8 cellular contexts compared by ENCODE assay signal in the genomic region with DNA sequence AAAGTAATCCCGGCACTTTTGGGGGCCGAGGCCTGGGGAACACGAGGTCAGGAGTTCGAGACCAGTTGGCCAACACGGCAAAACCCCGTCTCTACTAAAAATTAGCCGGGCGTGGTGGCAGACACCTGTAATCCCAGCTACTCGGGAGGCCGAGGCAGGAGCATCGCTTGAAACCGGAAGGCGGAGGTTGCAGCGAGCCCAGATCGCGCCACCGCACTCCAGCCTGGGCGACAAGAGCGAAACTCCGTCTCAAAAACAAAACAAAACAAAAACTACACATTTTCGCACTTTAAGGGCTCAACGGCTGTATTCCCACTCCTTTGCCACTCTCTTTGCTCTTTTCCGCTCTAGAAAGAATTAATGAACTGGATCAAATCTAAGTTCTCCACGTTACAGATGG. TPM values are rescaled to one million over a fixed set of nuclear protein-coding genes. Genes with fewer than 3 reads are reported as not detected.
A peak's percentile ranks its signal among the peaks of the same experiment; 100 is the strongest.
DNase-seq lines count a peak whose midpoint lies in the region; ATAC-seq and TF ChIP-seq lines count a peak whose summit lies in the region.

No MANE protein-coding gene starts in this region.

- H3K27me3 ChIP-seq in heart right ventricle (no peaks in the 10 kb centered on the region), uterus (no peaks in the 10 kb centered on the region)

- POLR2A ChIA-PET in MCF 10A (lab: Yijun Ruan, JAX) = interaction anchor here (0.6 to 1.1 kb wide), 4 partner anchors 16 to 593 kb away, joined by 3 read pairs; a partner anchor contains a TSS

- peaks cover 5% of the 10 kb centered on the region for H3K4me1 Mint-ChIP-seq in MCF 10A (ENCODE audit: insufficient read depth, unreplicated experiment)
- peaks cover 26% of the 10 kb centered on the region for H3K4me1 Mint-ChIP-seq in mesothelial cell of epicardium

- peaks cover 3 to 34% (median 24%) of the 10 kb centered on the region in 9 donors for H3K4me1 ChIP-seq in heart right ventricle
- no peaks in the 10 kb centered on the region for H3K4me1 ChIP-seq in uterus

- TSS peak; percentile 79 for BruUV-seq in MCF 10A (replicated peaks; lab: Mats Ljungman, UMichigan)

- CTCF ChIA-PET in MCF 10A (lab: Yijun Ruan, JAX) = no interaction called here

- TF ChIP-seq CTCF in heart right ventricle (IDR thresholded peaks at IDR 0.05) (no peak), MCF 10A (IDR thresholded peaks at IDR 0.05; ENCODE audit: unreplicated experiment) (no peak), mesothelial cell of epicardium (IDR thresholded peaks at IDR 0.05; ENCODE audit: unreplicated experiment) (no peak), uterus (IDR thresholded peaks at IDR 0.05) (no peak)

- H3K36me3 Mint-ChIP-seq in MCF 10A (ENCODE audit: insufficient read depth, unreplicated experiment) (peaks cover 37% of the 10 kb centered on the region), mesothelial cell of epicardium (peaks cover 8% of the 10 kb centered on the region)

- H3K9me3 ChIP-seq in heart right ventricle = no peaks in the 10 kb centered on the region
- H3K9me3 ChIP-seq in uterus = no peaks in the 10 kb centered on the region

- TF ChIP-seq POLR2A in uterus (IDR thresholded peaks at IDR 0.05) = no peak

- peak overlapping the region; percentile 65 to 97 (median 88) for H3K4me3 ChIP-seq in heart right ventricle
- peak overlapping the region; percentile 58 to 61 for H3K4me3 ChIP-seq in uterus

- H3K9me3 Mint-ChIP-seq in MCF 10A (ENCODE audit: unreplicated experiment) (no peaks in the 10 kb centered on the region), mesothelial cell of epicardium (no peaks in the 10 kb centered on the region)

- H3K4me3 Mint-ChIP-seq in MCF 10A (ENCODE audit: unreplicated experiment) (peak overlapping the region; percentile 97), mesothelial cell of epicardium (peak overlapping the region; percentile 95)

- H3K36me3 ChIP-seq in heart right ventricle = peaks cover 0 to 25% (median 19%) of the 10 kb centered on the region in 9 donors
- H3K36me3 ChIP-seq in uterus = no peaks in the 10 kb centered on the region

- H3K27ac Mint-ChIP-seq in MCF 10A (ENCODE audit: low read depth, unreplicated experiment) (peak overlapping the region; percentile 99), mesothelial cell of epicardium (peak overlapping the region; percentile 98)

- no peaks in the 10 kb centered on the region for H3K27me3 Mint-ChIP-seq in MCF 10A (ENCODE audit: insufficient read depth, unreplicated experiment)
- peaks cover 1% of the 10 kb centered on the region for H3K27me3 Mint-ChIP-seq in mesothelial cell of epicardium (ENCODE audit: low read depth)

- WGBS in heart right ventricle, 2 donors = 92 to 94% methylated on average over 24 of the region's 24 CpGs

- no peak for ATAC-seq in heart right ventricle
- no peak for ATAC-seq in left ventricle myocardium superior
- ATAC-seq in GM21423 (IDR thresholded peaks at IDR 0.05; ENCODE audit: unreplicated experiment) = no peak

- DNase-seq in heart right ventricle (no peak), left ventricle myocardium superior (no peak), MCF 10A (ENCODE audit: unreplicated experiment) (no peak), mesothelial cell of epicardium (ENCODE audit: low spot score in 2 of 2, unreplicated experiment in 2 of 2) (no peak), uterus (no peak), NK-92 (lab: John Stamatoyannopoulos, UW; ENCODE audit: unreplicated experiment) (no peak), HUDEP-2 (lab: John Stamatoyannopoulos, UW; ENCODE audit: unreplicated experiment in 76 of 76) (no peak)

- H3K27ac ChIP-seq in heart right ventricle (peak overlapping the region in 9 of 10 donors; percentile 89 to 99 (median 94)), uterus (peak overlapping the region; percentile 86 to 87)

- intact Hi-C loops in heart right ventricle (cut with DNase I) (loop anchor here in 2 of 10 donors (2.0 to 10.0 kb wide), 3 partner anchors 51 to 1179 kb away; a partner anchor contains a TSS), left ventricle myocardium superior (cut with micrococcal nuclease) (loop anchor here (10.0 kb wide), 1 partner anchor 49 kb away; a partner anchor contains a TSS), MCF 10A (cut with micrococcal nuclease) (loop anchor here (1.0 kb wide), 1 partner anchor 58 kb away; no protein-coding TSS in a partner anchor), uterus (cut with DNase I; ENCODE audit: low total_unique reads) (no loop called here)

RNA-seq across cellular contexts. Expression of a gene that starts 0.8 kb away (rescaled TPM):
- total RNA-seq in heart right ventricle (10 to 100 TPM in 7 of 10 donors, 1 to 10 TPM in 3; 5.8 to 14.5 (median 10.8) TPM), left ventricle myocardium superior (12.6 TPM), MCF 10A (2022) (27.6 and 39.7 TPM in 2 replicates), mesothelial cell of epicardium (30.6 to 34.4 TPM (median 34.0 TPM) in 3 replicates), uterus (10 to 100 TPM; 12.9 to 38.5 (median 22.8) TPM)
- 10 to 100 TPM in 1 of 2 donors, 1 to 10 TPM in 1; 9.1 to 10.6 TPM for polyA plus RNA-seq in heart right ventricle

RNA-seq across cellular contexts. Expression of a gene that starts 15.8 kb away (rescaled TPM):
- total RNA-seq in heart right ventricle (1 to 10 TPM in 1 of 10 donors, under 1 TPM in 4, not detected in 5; 0.23 to 1.1 (median 0.27) TPM), left ventricle myocardium superior (0.17 TPM), MCF 10A (2022) (not detected in 2 replicates), mesothelial cell of epicardium (not detected in 3 replicates), uterus (1 to 10 TPM in 1 of 4 donors, under 1 TPM in 2, not detected in 1; under 0.01 to 3.6 (median 0.64) TPM)
- under 1 TPM; 0.07 to 0.15 TPM for polyA plus RNA-seq in heart right ventricle

RNA-seq across cellular contexts. Expression of a gene that starts 53.5 kb away (rescaled TPM):
- total RNA-seq in heart right ventricle (10 to 100 TPM; 34.8 to 63.2 (median 53.8) TPM), left ventricle myocardium superior (57.4 TPM), MCF 10A (2022) (23.0 and 25.4 TPM in 2 replicates), mesothelial cell of epicardium (44.4 to 46.0 TPM (median 44.5 TPM) in 3 replicates), uterus (100 to 1,000 TPM in 1 of 4 donors, 10 to 100 TPM in 3; 40.2 to 207 (median 74.5) TPM)
- 10 to 100 TPM; 18.2 to 23.4 TPM for polyA plus RNA-seq in heart right ventricle
